ENCODE assay signal across 1 cellular context in the genomic region with DNA sequence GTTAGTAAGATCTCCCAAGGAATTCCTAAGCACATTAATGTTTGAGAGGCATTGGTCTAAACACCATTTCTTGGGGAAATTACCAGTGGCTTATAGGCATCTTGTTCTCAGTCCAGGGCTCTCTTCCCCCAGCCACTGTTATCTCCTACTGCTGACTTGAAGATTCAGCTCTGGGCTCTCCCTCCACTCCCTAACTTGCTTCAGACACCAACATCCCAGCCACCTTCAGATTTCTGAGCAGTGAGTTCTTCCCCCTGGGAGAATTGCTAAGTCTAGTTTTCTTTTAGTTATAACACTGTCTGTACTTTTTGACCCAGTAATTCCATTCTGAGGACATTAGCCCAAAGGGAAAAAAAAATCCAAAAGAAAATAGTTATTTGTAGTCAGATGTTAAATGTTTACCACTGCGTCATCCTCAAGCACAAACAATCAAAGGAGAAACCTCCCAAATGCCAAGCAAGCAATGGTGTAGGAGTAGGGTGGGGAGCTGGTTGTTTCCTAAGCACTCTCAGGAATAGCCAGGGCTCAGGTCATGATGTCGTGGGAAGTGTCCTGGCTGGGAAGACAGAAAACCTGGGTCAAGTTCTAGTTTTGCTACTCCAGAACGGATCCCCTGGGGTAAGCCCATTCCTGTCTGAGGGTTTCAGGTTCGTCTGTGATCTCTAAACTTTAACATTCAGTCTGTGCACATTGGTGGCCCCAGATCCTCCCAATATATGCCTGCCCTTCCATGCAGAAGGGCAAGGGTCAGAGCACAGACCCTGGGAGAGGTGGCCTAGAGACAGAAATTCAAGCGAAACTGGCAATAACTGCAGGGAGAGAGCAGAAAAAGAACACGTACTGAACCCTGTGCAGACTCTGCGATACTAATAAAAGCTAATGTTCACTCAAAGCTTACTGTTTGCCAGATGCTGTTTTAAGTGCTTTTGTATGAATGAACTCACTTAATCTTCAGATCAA.
TF ChIP-seq lines count a peak whose summit lies in the region.

No MANE protein-coding gene starts in this region.

TF ChIP-seq in WTC11, 78 proteins besides CTCF, POLR2A, EP300 and RAD21 (continued from another document):
- TF ChIP-seq, protein P1, sequence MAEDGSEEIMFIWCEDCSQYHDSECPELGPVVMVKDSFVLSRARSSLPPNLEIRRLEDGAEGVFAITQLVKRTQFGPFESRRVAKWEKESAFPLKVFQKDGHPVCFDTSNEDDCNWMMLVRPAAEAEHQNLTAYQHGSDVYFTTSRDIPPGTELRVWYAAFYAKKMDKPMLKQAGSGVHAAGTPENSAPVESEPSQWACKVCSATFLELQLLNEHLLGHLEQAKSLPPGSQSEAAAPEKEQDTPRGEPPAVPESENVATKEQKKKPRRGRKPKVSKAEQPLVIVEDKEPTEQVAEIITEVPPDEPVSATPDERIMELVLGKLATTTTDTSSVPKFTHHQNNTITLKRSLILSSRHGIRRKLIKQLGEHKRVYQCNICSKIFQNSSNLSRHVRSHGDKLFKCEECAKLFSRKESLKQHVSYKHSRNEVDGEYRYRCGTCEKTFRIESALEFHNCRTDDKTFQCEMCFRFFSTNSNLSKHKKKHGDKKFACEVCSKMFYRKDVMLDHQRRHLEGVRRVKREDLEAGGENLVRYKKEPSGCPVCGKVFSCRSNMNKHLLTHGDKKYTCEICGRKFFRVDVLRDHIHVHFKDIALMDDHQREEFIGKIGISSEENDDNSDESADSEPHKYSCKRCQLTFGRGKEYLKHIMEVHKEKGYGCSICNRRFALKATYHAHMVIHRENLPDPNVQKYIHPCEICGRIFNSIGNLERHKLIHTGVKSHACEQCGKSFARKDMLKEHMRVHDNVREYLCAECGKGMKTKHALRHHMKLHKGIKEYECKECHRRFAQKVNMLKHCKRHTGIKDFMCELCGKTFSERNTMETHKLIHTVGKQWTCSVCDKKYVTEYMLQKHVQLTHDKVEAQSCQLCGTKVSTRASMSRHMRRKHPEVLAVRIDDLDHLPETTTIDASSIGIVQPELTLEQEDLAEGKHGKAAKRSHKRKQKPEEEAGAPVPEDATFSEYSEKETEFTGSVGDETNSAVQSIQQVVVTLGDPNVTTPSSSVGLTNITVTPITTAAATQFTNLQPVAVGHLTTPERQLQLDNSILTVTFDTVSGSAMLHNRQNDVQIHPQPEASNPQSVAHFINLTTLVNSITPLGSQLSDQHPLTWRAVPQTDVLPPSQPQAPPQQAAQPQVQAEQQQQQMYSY (CRISPR knock-in tag; IDR thresholded peaks at IDR 0.05), result peak; percentile 28; the same call in 1 of the 2 replicates
- TF ChIP-seq NR1H2 (CRISPR knock-in tag; IDR thresholded peaks at IDR 0.05), result no peak
